Comparison of ENCODE assay signal across 10 cellular contexts in the genomic region with DNA sequence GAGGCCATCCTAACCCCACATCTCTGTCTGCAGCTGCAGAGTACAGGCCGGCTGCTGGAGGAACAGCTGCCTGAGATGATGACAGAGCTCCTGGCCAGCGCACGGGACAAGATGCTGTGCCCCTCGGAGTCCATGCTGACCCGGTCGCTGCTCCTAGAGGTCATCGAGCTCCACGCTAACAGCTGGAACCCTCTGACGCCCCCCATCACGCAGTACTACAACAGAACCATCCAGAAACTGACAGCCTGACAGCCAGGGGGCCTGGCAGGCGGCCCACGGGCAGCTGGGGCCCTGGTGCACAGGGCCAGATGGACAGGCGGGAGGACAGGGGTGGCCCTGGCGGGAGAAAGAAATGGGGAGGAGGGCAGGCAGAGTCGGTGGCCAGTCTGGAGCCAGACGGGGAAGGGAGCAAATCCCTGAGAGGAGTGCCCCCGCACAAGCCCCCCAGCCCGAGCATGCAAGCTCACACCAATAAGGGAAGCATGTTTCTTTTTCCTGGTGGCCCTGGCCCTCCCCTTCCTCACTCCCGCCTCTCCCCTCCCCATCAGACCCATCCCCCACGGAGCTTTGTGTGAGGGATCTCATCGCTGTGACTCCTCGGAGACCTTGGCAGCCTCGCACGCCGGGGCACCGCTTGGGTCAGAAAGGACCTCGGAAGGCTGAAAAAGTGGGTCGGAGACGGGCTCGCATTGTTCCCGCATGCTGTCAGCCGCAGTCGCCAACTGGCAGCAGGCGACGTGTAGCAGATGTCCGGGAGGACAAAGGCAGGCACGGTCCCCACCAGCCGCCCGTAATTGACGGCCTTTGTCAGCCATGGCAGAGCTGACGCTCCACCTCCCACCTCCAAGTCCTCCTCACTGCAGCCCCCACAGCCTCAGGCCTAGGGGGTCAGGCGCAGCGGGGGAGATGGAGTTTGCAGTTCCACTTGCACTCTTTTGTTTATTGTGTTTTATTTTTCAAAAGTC.
DNase-seq lines count a peak whose midpoint lies in the region; ATAC-seq, FAIRE-seq and TF ChIP-seq lines count a peak whose summit lies in the region.
"Had no signal": no experiment of that assay in that cellular context is flagged by ENCODE, and none has a peak within 500 bp of the region (broad histone marks: within the 10 kb centered on the region; RNA-seq: fewer than 3 reads in every experiment).

No MANE protein-coding gene starts in this region.

- DNase-seq in A673 (ENCODE audit: low spot score) (peak; percentile 49), NCI-H446 treated with DMSO at 0.1 percent for 48 hours (lab: John Stamatoyannopoulos, UW) (peak; percentile 32), H1 (ENCODE audit: low read depth in 1 of 2, low spot score in 2 of 2) (peak in 1 of 2 experiments; percentile 66), DMS153 treated with DMSO at 0.1 percent for 48 hours (lab: John Stamatoyannopoulos, UW; ENCODE audit: unreplicated experiment) (no peak), ACHN (no peak)
- DNase-seq in activated CD4-positive, CD25-positive, alpha-beta regulatory T cell treated with anti-CD3 and anti-CD28 coated beads, Interleukin-2, amount 50 U/mL, for 72 hours = no peak
- DNase-seq: stomach had no signal

- no peak for TF ChIP-seq EP300 in H1 (IDR thresholded peaks at IDR 0.05; ENCODE audit: borderline replicate concordance in 1 of 2, low read depth in 2 of 2, low read length in 2 of 2)

- H3K36me3 ChIP-seq in A673 (ENCODE audit: insufficient read depth, low read length, poor library complexity, severe bottlenecking) (no peaks in the 10 kb centered on the region), H1 (ENCODE audit: control insufficient read depth in 2 of 4, insufficient read depth in 4 of 4, low read length in 3 of 4) (no peaks in the 10 kb centered on the region), mesodermal cell (ENCODE audit: control insufficient read depth, insufficient read depth, low read length) (peaks cover 28% of the 10 kb centered on the region)

- H3K9ac ChIP-seq in H1 (replicated peaks in 1 of 4; ENCODE audit: extremely low read depth in 1 of 4, low read depth in 3 of 4, low read length in 3 of 4) = no peak overlapping the region; a peak in 1 of 7 replicates

- no peak overlapping the region for H2AFZ ChIP-seq in H1 (ENCODE audit: low read length)

- H2BK12ac ChIP-seq in H1 (ENCODE audit: low read depth, low read length) = peak overlapping the region; percentile 96

- in situ Hi-C loops in ACHN (cut with HindIII; ENCODE audit: low pct_ligation_motif_present, low pct_unique_long_range_greater_than_20kb, low sequenced_read_pairs) = no loop called here

- 0 out of 2 replicates have a peak overlapping the region, but pooled peaks have one; percentile 25 for H2AK5ac ChIP-seq in H1 (ENCODE audit: low read depth, low read length)

- CTCF ChIA-PET in A673 (lab: Charles Lee) = no interaction called here
- CTCF ChIA-PET in H1 (lab: Charles Lee; ENCODE audit: partially characterized antibody) = interaction anchor here (0.6 to 3.7 kb wide), 24 partner anchors 10 to 477 kb away, joined by 3 to 24 read pairs (median 4); no protein-coding TSS in a partner anchor

- peak overlapping the region; percentile 66 for H3K27ac ChIP-seq in A673 (ENCODE audit: low read depth, low read length, poor library complexity, severe bottlenecking)
- H3K27ac ChIP-seq in H1 (ENCODE audit: low read depth, low read length) = no peak overlapping the region
- peak overlapping the region; percentile 92 for H3K27ac ChIP-seq in mesodermal cell (ENCODE audit: low read depth, low read length, severe bottlenecking)
- H3K27ac ChIP-seq: stomach had no signal

- H2BK5ac ChIP-seq in H1 (ENCODE audit: low read depth, low read length) = peak overlapping the region; percentile 53; the same call in 1 of the 2 replicates

- H3K4me1 ChIP-seq in A673 (ENCODE audit: insufficient read depth, low read length, poor library complexity, severe bottlenecking) = peaks cover 21% of the 10 kb centered on the region
- H3K4me1 ChIP-seq in H1 (replicated peaks in 1 of 4; ENCODE audit: control insufficient read depth in 3 of 4, insufficient read depth in 4 of 4, low read length in 3 of 4) = peaks cover 0 to 29% (median 22%) of the 10 kb centered on the region in 4 experiments; a peak in 6 of 7 replicates
- H3K4me1 ChIP-seq in mesodermal cell (ENCODE audit: control insufficient read depth, insufficient read depth, low read length, poor library complexity, severe bottlenecking) = peaks cover 51% of the 10 kb centered on the region

- peak overlapping the region; percentile 44 for H3K18ac ChIP-seq in H1 (ENCODE audit: extremely low read depth, low read length)

- peak overlapping the region; percentile 5 to 35; a peak in 3 of 4 replicates for H3K4me2 ChIP-seq in H1 (ENCODE audit: insufficient read depth in 1 of 2, low read depth in 2 of 2, low read length in 2 of 2)

- no peak for FAIRE-seq in H1 (lab: Jason Lieb, UNC)
- FAIRE-seq: islet of Langerhans had no signal

- ATAC-seq in HG02884 (IDR thresholded peaks at IDR 0.05; ENCODE audit: unreplicated experiment) = no peak

- 62% methylated on average over 35 of the region's 43 CpGs; no CpG with 5 or more reads in 1 of the 2 experiments for WGBS in H1 (ENCODE audit: extremely low coverage in 1 of 2, insufficient coverage in 1 of 2, insufficient read length in 1 of 2, insufficient replicate concordance in 2 of 2, low coverage in 1 of 2, low lambda C conversion rate in 2 of 2, missing lambda C conversion rate in 1 of 2), 2 experiments
- WGBS in mesodermal cell (ENCODE audit: insufficient coverage in 2 of 2), 2 experiments = 27 to 32% methylated on average over 28 to 32 of the region's 43 CpGs

- H2BK15ac ChIP-seq in H1 (ENCODE audit: low read length) = peak overlapping the region; percentile 81

- no peak overlapping the region for H3K4me3 ChIP-seq in A673 (ENCODE audit: low read depth, low read length, poor library complexity, severe bottlenecking)
- H3K4me3 ChIP-seq in H1 (ENCODE audit: extremely low read depth in 1 of 4, insufficient read depth in 2 of 4, low read depth in 3 of 4, low read length in 4 of 4) = peak overlapping the region in 1 of 4 experiments; percentile 15; a peak in 1 of 8 replicates
- no peak overlapping the region for H3K4me3 ChIP-seq in mesodermal cell (ENCODE audit: extremely low read depth, insufficient read depth, low read length, poor library complexity, severe bottlenecking)
- H3K4me3 ChIP-seq: stomach had no signal

- POLR2A ChIA-PET in A673 (lab: Charles Lee; ENCODE audit: low non-redundant PET) = interaction anchor here (0.5 kb wide), 1 partner anchor 556 kb away, joined by 18 read pairs; no protein-coding TSS in a partner anchor
- POLR2A ChIA-PET in H1 (lab: Charles Lee; ENCODE audit: partially characterized antibody) = interaction anchor here (1.1 to 2.5 kb wide), 6 partner anchors 9 to 92 kb away, joined by 3 to 6 read pairs (median 4); no protein-coding TSS in a partner anchor

- TF ChIP-seq RAD21 in H1 (IDR thresholded peaks at IDR 0.05 in 1 of 2, conservative IDR thresholded peaks at IDR 0.05 in 1 of 2; ENCODE audit: low read depth in 2 of 2, low read length in 2 of 2) = no peak

- no peak overlapping the region for H3K56ac ChIP-seq in H1 (replicated peaks; ENCODE audit: insufficient read length, low read depth, low read length)

- intact Hi-C loops in A673 (cut with micrococcal nuclease; ENCODE audit: unreplicated experiment) = no loop called here

- no peaks in the 10 kb centered on the region for H3K79me2 ChIP-seq in H1 (ENCODE audit: control insufficient read depth in 1 of 2, insufficient read depth in 2 of 2, low read length in 2 of 2)

- no TSS peak for BruUV-seq in A673 (replicated peaks; lab: Mats Ljungman, UMichigan)

- peak overlapping the region; percentile 24 for H2BK120ac ChIP-seq in H1 (replicated peaks; ENCODE audit: low read depth, low read length)

- TF ChIP-seq CTCF in A673 (conservative IDR thresholded peaks at IDR 0.05; ENCODE audit: low read depth, low read length) (no peak), H1 (IDR thresholded peaks at IDR 0.05; ENCODE audit: control extremely low read depth in 1 of 3, insufficient read depth in 1 of 3, low read depth in 1 of 3, low read length in 3 of 3) (no peak)

- peak overlapping the region; percentile 34 for H4K5ac ChIP-seq in H1 (ENCODE audit: insufficient read length, low read depth, low read length)

- no peaks in the 10 kb centered on the region for H3K27me3 ChIP-seq in A673 (replicated peaks; ENCODE audit: insufficient read depth, low read depth, low read length, poor library complexity)
- H3K27me3 ChIP-seq in H1 (replicated peaks in 1 of 4; ENCODE audit: control insufficient read depth in 3 of 4, extremely low read depth in 1 of 4, insufficient read depth in 3 of 4, low read length in 3 of 4) = no peaks in the 10 kb centered on the region
- H3K27me3 ChIP-seq: stomach had no signal

- peak overlapping the region; percentile 72 for H2BK20ac ChIP-seq in H1 (ENCODE audit: low read length)

- peak overlapping the region; percentile 65 for H3K4ac ChIP-seq in H1 (replicated peaks; ENCODE audit: insufficient read length, low read depth, low read length)

- no peaks in the 10 kb centered on the region for H4K20me1 ChIP-seq in H1 (replicated peaks in 1 of 2; ENCODE audit: control insufficient read depth in 1 of 2, insufficient read depth in 2 of 2, low read length in 2 of 2)

- no peak overlapping the region for H3K14ac ChIP-seq in H1 (ENCODE audit: insufficient read length)

- H3K79me1 ChIP-seq in H1 (ENCODE audit: low read depth, low read length) = no peaks in the 10 kb centered on the region

- no peaks in the 10 kb centered on the region for H3K9me3 ChIP-seq in A673 (ENCODE audit: low read depth, low read length, poor library complexity, severe bottlenecking)
- H3K9me3 ChIP-seq in H1 (ENCODE audit: insufficient read depth in 2 of 2, low read depth in 1 of 2, low read length in 1 of 2) = no peaks in the 10 kb centered on the region
- H3K9me3 ChIP-seq in mesodermal cell (ENCODE audit: control insufficient read depth, low read length) = no peaks in the 10 kb centered on the region
- H3K9me3 ChIP-seq: stomach had no signal

- TF ChIP-seq POLR2A in H1 (IDR thresholded peaks at IDR 0.05; ENCODE audit: control extremely low read depth in 1 of 2, low read depth in 2 of 2, low read length in 2 of 2) = no peak

- H3K23ac ChIP-seq in H1 (ENCODE audit: insufficient read length) = no peak overlapping the region

- no peaks in the 10 kb centered on the region for H3K23me2 ChIP-seq in H1 (ENCODE audit: low read depth, low read length)

- peak overlapping the region; percentile 63 for H4K8ac ChIP-seq in H1 (ENCODE audit: extremely low read depth, insufficient read depth, low read length)

- H4K91ac ChIP-seq in H1 (replicated peaks; ENCODE audit: insufficient read length, low read length) = peak overlapping the region; percentile 82

TF ChIP-seq in H1, 55 proteins besides CTCF, POLR2A, EP300 and RAD21 (continues in another document):
- no peak for TF ChIP-seq JUN (IDR thresholded peaks at IDR 0.05; ENCODE audit: low read depth, low read length)
- TF ChIP-seq, protein P1, sequence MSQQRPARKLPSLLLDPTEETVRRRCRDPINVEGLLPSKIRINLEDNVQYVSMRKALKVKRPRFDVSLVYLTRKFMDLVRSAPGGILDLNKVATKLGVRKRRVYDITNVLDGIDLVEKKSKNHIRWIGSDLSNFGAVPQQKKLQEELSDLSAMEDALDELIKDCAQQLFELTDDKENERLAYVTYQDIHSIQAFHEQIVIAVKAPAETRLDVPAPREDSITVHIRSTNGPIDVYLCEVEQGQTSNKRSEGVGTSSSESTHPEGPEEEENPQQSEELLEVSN (IDR thresholded peaks at IDR 0.05) = peak; percentile 23; the same call in 1 of the 2 replicates

Comparison
In these comparisons a context has a peak if more than half of its experiments do, and no peak if none do; other contexts are left out.
1. DNase-seq: peak in A673 (single experiment) and NCI-H446 treated with DMSO at 0.1 percent for 48 hours (single experiment); none in DMS153 treated with DMSO at 0.1 percent for 48 hours (single experiment), ACHN (single experiment) and activated CD4-positive, CD25-positive, alpha-beta regulatory T cell treated with anti-CD3 and anti-CD28 coated beads, Interleukin-2, amount 50 U/mL, for 72 hours (single experiment).